In genomic region chr2:124678043-124678442, GRCh38 we compare ENCODE assay signal across 23 cellular contexts.
"Had no signal": no experiment of that assay in that cellular context is flagged by ENCODE, and none has a peak within 500 bp of the region (broad histone marks: within the 10 kb centered on the region; RNA-seq: fewer than 3 reads in every experiment).

No MANE protein-coding gene starts in this region.

- DNase-seq: activated B cell treated with CpG ODN at 0.5 μM for 24 hours; activated CD4-positive, alpha-beta memory T cell treated with anti-CD3 and anti-CD28 coated beads for 36 hours; activated CD4-positive, alpha-beta T cell treated with anti-CD3 and anti-CD28 coated beads, Interleukin-2, amount 10 ng/mL, durations not matched to agents 7 days and 5 days; activated CD8-positive, alpha-beta memory T cell treated with anti-CD3 and anti-CD28 coated beads for 24 hours; activated effector memory CD4-positive, alpha-beta T cell treated with anti-CD3 and anti-CD28 coated beads, Interleukin-2, amount 50 U/mL, for 16 hours; activated naive CD4-positive, alpha-beta T cell treated with Interleukin-2 at 50 U/mL for 16 hours; activated naive CD8-positive, alpha-beta T cell treated with anti-CD3 and anti-CD28 coated beads, Interleukin-2, amount 50 U/mL, for 24 hours; activated T-cell treated with anti-CD3 and anti-CD28 coated beads, Interleukin-2, amount 50 U/mL, for 4 hours; amygdala; brain microvascular endothelial cell; MM.1S; NCI-H1105; NCI-H1436; NCI-H1694 treated with DMSO at 0.1 percent for 48 hours; NCI-H2081; NCI-H446; NCI-H524; PC-9; SHP77 treated with DMSO at 0.1 percent for 48 hours; T-helper 2 cell; T1000 had no signal

- H3K27ac ChIP-seq: brain microvascular endothelial cell, cardiac muscle cell, PC-9 had no signal

- H3K36me3 ChIP-seq: brain microvascular endothelial cell, cardiac muscle cell had no signal

- H3K4me3 ChIP-seq: cardiac muscle cell, PC-9 had no signal

- ATAC-seq: activated naive CD4-positive, alpha-beta T cell treated with anti-CD3 and anti-CD28 coated beads, Interleukin-2, amount 50 U/mL, for 72 hours; activated naive CD8-positive, alpha-beta T cell treated with anti-CD3 and anti-CD28 coated beads, Interleukin-2, amount 50 U/mL, for 24 hours; activated T-cell treated with anti-CD3 and anti-CD28 coated beads, Interleukin-2, amount 50 U/mL, for 4 hours had no signal
